18 cellular contexts compared by ENCODE assay signal in genomic region chr6:113649916-113650609, GRCh38.
DNase-seq lines count a peak whose midpoint lies in the region; ATAC-seq and TF ChIP-seq lines count a peak whose summit lies in the region.
"Had no signal": no experiment of that assay in that cellular context is flagged by ENCODE, and none has a peak within 500 bp of the region (broad histone marks: within the 10 kb centered on the region; RNA-seq: fewer than 3 reads in every experiment).

No MANE protein-coding gene starts in this region.

- no peak for ATAC-seq in GM23338
- ATAC-seq: natural killer cell treated with Interleukin-12 subunit alpha and Interleukin-12 subunit beta and Interleukin-15 and Interleukin-18, amount 100 ng/mL, for 72 hours had no signal

- TF ChIP-seq CTCF in GM12864 (IDR thresholded peaks at IDR 0.05; ENCODE audit: low read depth, low read length, missing control alignments) (no peak), epithelial cell of esophagus (IDR thresholded peaks at IDR 0.05; ENCODE audit: insufficient read depth, low read depth, low read length, missing control alignments) (no peak), neutrophil (IDR thresholded peaks at IDR 0.05) (no peak), GM23338 (conservative IDR thresholded peaks at IDR 0.05; ENCODE audit: low read depth in 2 of 2) (no peak)

- H3K79me2 ChIP-seq in GM23338 (replicated peaks; ENCODE audit: insufficient read depth): no peaks in the 10 kb centered on the region

- no peaks in the 10 kb centered on the region for H3K9me3 Mint-ChIP-seq in GM23338
- H3K9me3 Mint-ChIP-seq in activated CD4-positive, alpha-beta memory T cell treated with anti-CD3 and anti-CD28 coated beads for 36 hours: no peaks in the 10 kb centered on the region
- H3K9me3 Mint-ChIP-seq: CD4-positive, CD25-positive, alpha-beta regulatory T cell had no signal

- H3K9ac ChIP-seq in SK-N-MC (ENCODE audit: insufficient read length): no peak overlapping the region

- H2AFZ ChIP-seq in GM23338: no peak overlapping the region

- H3K9me2 ChIP-seq in GM23338 (ENCODE audit: insufficient read depth): no peaks in the 10 kb centered on the region

- CTCF ChIA-PET in activated CD4-positive, alpha-beta memory T cell treated with anti-CD3 and anti-CD28 coated beads for 36 hours (lab: Charles Lee): no interaction called here

- DNase-seq in GM12864 (ENCODE audit: low read depth) (no peak), SK-N-MC (ENCODE audit: low read depth, low spot score) (no peak), epithelial cell of esophagus (ENCODE audit: low read depth) (peak; percentile 69), putamen (ENCODE audit: low spot score) (no peak), GM23338 (ENCODE audit: low spot score) (no peak), NCI-H1105 treated with DMSO at 0.1 percent for 48 hours (lab: John Stamatoyannopoulos, UW) (no peak)
- no peak for DNase-seq in activated CD4-positive, alpha-beta memory T cell treated with anti-CD3 and anti-CD28 coated beads for 36 hours
- DNase-seq: activated CD4-positive, alpha-beta T cell treated with anti-CD3 and anti-CD28 coated beads, Interleukin-2, amount 50 U/mL, for 1 hour; activated effector memory CD4-positive, alpha-beta T cell treated with anti-CD3 and anti-CD28 coated beads, Interleukin-2, amount 50 U/mL, for 16 hours; CD4-positive, CD25-positive, alpha-beta regulatory T cell; DMS153; effector memory CD4-positive, alpha-beta T cell; Karpas-422; NCI-H1092; NCI-H524; stimulated activated CD4-positive, alpha-beta T cell treated with anti-CD3 and anti-CD28 coated beads, Interleukin-12 subunit alpha, Interleukin-12 subunit beta, amount 100 ng/mL, for 4 hours had no signal

- peaks cover 3% of the 10 kb centered on the region for H3K27me3 Mint-ChIP-seq in GM23338 (ENCODE audit: insufficient read depth, low read depth, poor library complexity)
- H3K27me3 Mint-ChIP-seq in activated CD4-positive, alpha-beta memory T cell treated with anti-CD3 and anti-CD28 coated beads for 36 hours: peaks cover 4% of the 10 kb centered on the region
- H3K27me3 Mint-ChIP-seq: natural killer cell treated with Interleukin-12 subunit alpha and Interleukin-12 subunit beta and Interleukin-15 and Interleukin-18, amount 100 ng/mL, for 72 hours had no signal

- no peak overlapping the region for H3K27ac Mint-ChIP-seq in GM23338
- no peak overlapping the region for H3K27ac Mint-ChIP-seq in activated CD4-positive, alpha-beta memory T cell treated with anti-CD3 and anti-CD28 coated beads for 36 hours
- H3K27ac Mint-ChIP-seq: CD4-positive, CD25-positive, alpha-beta regulatory T cell; natural killer cell treated with Interleukin-12 subunit alpha and Interleukin-12 subunit beta and Interleukin-15 and Interleukin-18, amount 100 ng/mL, for 72 hours had no signal

- no peak overlapping the region for H3K4me2 ChIP-seq in GM23338

- no peaks in the 10 kb centered on the region for H3K36me3 Mint-ChIP-seq in GM23338 (ENCODE audit: low read depth)
- no peaks in the 10 kb centered on the region for H3K36me3 Mint-ChIP-seq in activated CD4-positive, alpha-beta memory T cell treated with anti-CD3 and anti-CD28 coated beads for 36 hours
- H3K36me3 Mint-ChIP-seq: CD4-positive, CD25-positive, alpha-beta regulatory T cell; natural killer cell treated with Interleukin-12 subunit alpha and Interleukin-12 subunit beta and Interleukin-15 and Interleukin-18, amount 100 ng/mL, for 72 hours had no signal

- H4K20me1 ChIP-seq in GM23338 (replicated peaks; ENCODE audit: insufficient read depth): no peaks in the 10 kb centered on the region

- H3K4me3 ChIP-seq in GM12864 (ENCODE audit: low read depth, low read length) (peak overlapping the region; percentile 43; the same call in 1 of the 2 replicates), SK-N-MC (peak overlapping the region; percentile 65), epithelial cell of esophagus (ENCODE audit: low read length) (peak overlapping the region; percentile 40), neutrophil (ENCODE audit: low read depth in 1 of 2, low read length in 1 of 2) (no peak overlapping the region), GM23338 (no peak overlapping the region)

- peaks cover 16 to 18% of the 10 kb centered on the region in 2 experiments for H3K4me1 ChIP-seq in neutrophil (ENCODE audit: control insufficient read depth in 1 of 2, insufficient read depth in 1 of 2, low read depth in 1 of 2, low read length in 1 of 2)
- H3K4me1 ChIP-seq in GM23338 (ENCODE audit: insufficient read depth): peaks cover 10% of the 10 kb centered on the region; the same call in 1 of the 2 replicates

- no peaks in the 10 kb centered on the region for H3K36me3 ChIP-seq in SK-N-MC (ENCODE audit: insufficient read depth, low read length)
- no peaks in the 10 kb centered on the region for H3K36me3 ChIP-seq in neutrophil
- H3K36me3 ChIP-seq in GM23338 (ENCODE audit: insufficient read depth): no peaks in the 10 kb centered on the region

- peak overlapping the region; percentile 60; the same call in 1 of the 2 replicates for H3K27ac ChIP-seq in SK-N-MC
- peak overlapping the region; percentile 53 for H3K27ac ChIP-seq in neutrophil
- H3K27ac ChIP-seq in GM23338 (ENCODE audit: low read depth): no peak overlapping the region

- H3F3A ChIP-seq in GM23338 (replicated peaks; ENCODE audit: low read depth): no peaks in the 10 kb centered on the region

- H3K9me3 ChIP-seq in SK-N-MC (ENCODE audit: low read depth, low read length): no peaks in the 10 kb centered on the region
- no peaks in the 10 kb centered on the region for H3K9me3 ChIP-seq in neutrophil

- POLR2A ChIA-PET in activated CD4-positive, alpha-beta memory T cell treated with anti-CD3 and anti-CD28 coated beads for 36 hours (lab: Charles Lee): no interaction called here

- H3K4me3 Mint-ChIP-seq in GM23338: no peak overlapping the region
- H3K4me3 Mint-ChIP-seq in activated CD4-positive, alpha-beta memory T cell treated with anti-CD3 and anti-CD28 coated beads for 36 hours: no peak overlapping the region
- H3K4me3 Mint-ChIP-seq: CD4-positive, CD25-positive, alpha-beta regulatory T cell; natural killer cell treated with Interleukin-12 subunit alpha and Interleukin-12 subunit beta and Interleukin-15 and Interleukin-18, amount 100 ng/mL, for 72 hours had no signal

- peaks cover 18% of the 10 kb centered on the region; the same call in 2 of the 3 replicates for H3K4me1 Mint-ChIP-seq in GM23338
- H3K4me1 Mint-ChIP-seq in activated CD4-positive, alpha-beta memory T cell treated with anti-CD3 and anti-CD28 coated beads for 36 hours (ENCODE audit: low read depth): no peaks in the 10 kb centered on the region
- H3K4me1 Mint-ChIP-seq: CD4-positive, CD25-positive, alpha-beta regulatory T cell had no signal

- H3K27me3 ChIP-seq in neutrophil (no peaks in the 10 kb centered on the region), GM23338 (ENCODE audit: insufficient read depth) (no peaks in the 10 kb centered on the region)

- intact Hi-C loops in activated CD4-positive, alpha-beta memory T cell treated with anti-CD3 and anti-CD28 coated beads for 36 hours (cut with micrococcal nuclease): no loop called here

TF ChIP-seq in GM23338, 12 proteins besides CTCF, POLR2A, EP300 and RAD21 (continues in another document):
- no peak for TF ChIP-seq REST (IDR thresholded peaks at IDR 0.05; ENCODE audit: unreplicated experiment)

Comparison
In these comparisons a context has a peak if more than half of its experiments do, and no peak if none do; other contexts are left out.
1. H3K4me3 ChIP-seq: peak in GM12864 (single experiment), SK-N-MC (single experiment) and epithelial cell of esophagus (single experiment); none in neutrophil (0 of 2) and GM23338 (single experiment).